In genomic region chr9:26745111-26745510, GRCh38 we compare ENCODE assay signal across 14 cellular contexts.
DNase-seq lines count a peak whose midpoint lies in the region; ATAC-seq and TF ChIP-seq lines count a peak whose summit lies in the region.
"Had no signal": no experiment of that assay in that cellular context is flagged by ENCODE, and none has a peak within 500 bp of the region (broad histone marks: within the 10 kb centered on the region; RNA-seq: fewer than 3 reads in every experiment).

No MANE protein-coding gene starts in this region.

- H3K36me3 ChIP-seq in Caco-2 (ENCODE audit: control insufficient read depth, insufficient read depth, low read length): no peaks in the 10 kb centered on the region
- H3K36me3 ChIP-seq: BLaER1 treated with 17β-estradiol and CSF1 and Interleukin-3, amounts not matched to agents 10 nM and 100 nM had no signal

- ATAC-seq in WTC11 (no peak), left colon (peak; percentile 57)
- ATAC-seq: CD8-positive, alpha-beta T cell; HCT116 had no signal

- peaks cover 13% of the 10 kb centered on the region for H3K36me3 Mint-ChIP-seq in WTC11
- no peaks in the 10 kb centered on the region for H3K36me3 Mint-ChIP-seq in Caco-2 (ENCODE audit: insufficient read depth, unreplicated experiment)
- no peaks in the 10 kb centered on the region for H3K36me3 Mint-ChIP-seq in type B pancreatic cell
- H3K36me3 Mint-ChIP-seq: CD8-positive, alpha-beta T cell had no signal

- no TSS peak for BruUV-seq in Caco-2 (replicated peaks; lab: Mats Ljungman, UMichigan)

- POLR2A ChIA-PET in WTC11 (lab: Charles Lee): no interaction called here
- POLR2A ChIA-PET in Caco-2 (lab: Charles Lee): no interaction called here

- 0 out of 2 replicates have a peak overlapping the region, but pooled peaks have one; percentile 67 for H3K27ac Mint-ChIP-seq in WTC11
- no peak overlapping the region for H3K27ac Mint-ChIP-seq in Caco-2 (ENCODE audit: unreplicated experiment)
- no peak overlapping the region for H3K27ac Mint-ChIP-seq in type B pancreatic cell
- H3K27ac Mint-ChIP-seq: B cell; CD8-positive, alpha-beta T cell; HFFc6 had no signal

- H3K4me1 Mint-ChIP-seq in WTC11 (peaks cover 66% of the 10 kb centered on the region), Caco-2 (ENCODE audit: low read depth, unreplicated experiment) (no peaks in the 10 kb centered on the region), type B pancreatic cell (ENCODE audit: unreplicated experiment) (no peaks in the 10 kb centered on the region)

- CTCF ChIA-PET in WTC11 (lab: Charles Lee) (no interaction called here), Caco-2 (lab: Charles Lee) (no interaction called here)

- intact Hi-C loops in left colon (cut with DNase I, micrococcal nuclease): loop anchor here in 1 of 2 donors (5.0 kb wide), 1 partner anchor 232 kb away; no protein-coding TSS in a partner anchor
- intact Hi-C loops in Caco-2 (cut with micrococcal nuclease; ENCODE audit: unreplicated experiment): no loop called here

- H3K27me3 Mint-ChIP-seq in WTC11 (ENCODE audit: low read depth): peaks cover 10% of the 10 kb centered on the region; the same call in 1 of the 2 replicates
- peaks cover 2% of the 10 kb centered on the region for H3K27me3 Mint-ChIP-seq in Caco-2 (ENCODE audit: insufficient read depth, unreplicated experiment)
- H3K27me3 Mint-ChIP-seq in type B pancreatic cell: peaks cover 7% of the 10 kb centered on the region

- H3K9me3 Mint-ChIP-seq in WTC11 (peaks cover 16% of the 10 kb centered on the region), Caco-2 (ENCODE audit: unreplicated experiment) (no peaks in the 10 kb centered on the region), type B pancreatic cell (peaks cover 4% of the 10 kb centered on the region)
- H3K9me3 Mint-ChIP-seq: CD8-positive, alpha-beta T cell; HFFc6 had no signal

- no peaks in the 10 kb centered on the region for H3K27me3 ChIP-seq in Caco-2 (replicated peaks; ENCODE audit: control insufficient read depth, insufficient read depth, low read length)
- H3K27me3 ChIP-seq: BLaER1 treated with 17β-estradiol and CSF1 and Interleukin-3, amounts not matched to agents 10 nM and 100 nM had no signal

- no peak for TF ChIP-seq CTCF in WTC11 (IDR thresholded peaks at IDR 0.05)
- no peak for TF ChIP-seq CTCF in Caco-2 (IDR thresholded peaks at IDR 0.05; ENCODE audit: insufficient read depth in 1 of 2, low read depth in 1 of 2, low read length in 1 of 2, severe bottlenecking in 1 of 2, unreplicated experiment in 1 of 2)
- no peak for TF ChIP-seq CTCF in type B pancreatic cell (conservative IDR thresholded peaks at IDR 0.05)

- H3K9me3 ChIP-seq in Caco-2: no peaks in the 10 kb centered on the region

- no peak overlapping the region for H3K4me3 ChIP-seq in Caco-2 (ENCODE audit: low read depth, low read length)
- H3K4me3 ChIP-seq: BLaER1 treated with 17β-estradiol and CSF1 and Interleukin-3, amounts not matched to agents 10 nM and 100 nM had no signal

- H3K4me1 ChIP-seq in Caco-2: no peaks in the 10 kb centered on the region
- H3K4me1 ChIP-seq: BLaER1 treated with 17β-estradiol and CSF1 and Interleukin-3, amounts not matched to agents 10 nM and 100 nM had no signal

- DNase-seq in NCI-H2196 (lab: John Stamatoyannopoulos, UW; ENCODE audit: unreplicated experiment) (peak; percentile 6), NCI-H2196 treated with DMSO at 0.1 percent for 48 hours (lab: John Stamatoyannopoulos, UW; ENCODE audit: unreplicated experiment) (no peak), WTC11 (ENCODE audit: low spot score) (no peak), left colon (no peak), Caco-2 (no peak), type B pancreatic cell (ENCODE audit: extremely low spot score, unreplicated experiment) (no peak)
- DNase-seq: CD8-positive, alpha-beta T cell; DMS79; GDM1; H7 had no signal

- H3K4me3 Mint-ChIP-seq in WTC11 (no peak overlapping the region), Caco-2 (ENCODE audit: unreplicated experiment) (no peak overlapping the region), type B pancreatic cell (no peak overlapping the region)
- H3K4me3 Mint-ChIP-seq: B cell; CD8-positive, alpha-beta T cell; HFFc6 had no signal

TF ChIP-seq in WTC11, 78 proteins besides CTCF, POLR2A, EP300 and RAD21:
- TF ChIP-seq MXD4 (CRISPR knock-in tag; IDR thresholded peaks at IDR 0.05; ENCODE audit: borderline replicate concordance) (peak; percentile 80; the same call in 1 of the 2 replicates), NR2C2 (CRISPR knock-in tag; IDR thresholded peaks at IDR 0.05) (no peak)
